ENCODE assay signal across 8 cellular contexts in the genomic region with DNA sequence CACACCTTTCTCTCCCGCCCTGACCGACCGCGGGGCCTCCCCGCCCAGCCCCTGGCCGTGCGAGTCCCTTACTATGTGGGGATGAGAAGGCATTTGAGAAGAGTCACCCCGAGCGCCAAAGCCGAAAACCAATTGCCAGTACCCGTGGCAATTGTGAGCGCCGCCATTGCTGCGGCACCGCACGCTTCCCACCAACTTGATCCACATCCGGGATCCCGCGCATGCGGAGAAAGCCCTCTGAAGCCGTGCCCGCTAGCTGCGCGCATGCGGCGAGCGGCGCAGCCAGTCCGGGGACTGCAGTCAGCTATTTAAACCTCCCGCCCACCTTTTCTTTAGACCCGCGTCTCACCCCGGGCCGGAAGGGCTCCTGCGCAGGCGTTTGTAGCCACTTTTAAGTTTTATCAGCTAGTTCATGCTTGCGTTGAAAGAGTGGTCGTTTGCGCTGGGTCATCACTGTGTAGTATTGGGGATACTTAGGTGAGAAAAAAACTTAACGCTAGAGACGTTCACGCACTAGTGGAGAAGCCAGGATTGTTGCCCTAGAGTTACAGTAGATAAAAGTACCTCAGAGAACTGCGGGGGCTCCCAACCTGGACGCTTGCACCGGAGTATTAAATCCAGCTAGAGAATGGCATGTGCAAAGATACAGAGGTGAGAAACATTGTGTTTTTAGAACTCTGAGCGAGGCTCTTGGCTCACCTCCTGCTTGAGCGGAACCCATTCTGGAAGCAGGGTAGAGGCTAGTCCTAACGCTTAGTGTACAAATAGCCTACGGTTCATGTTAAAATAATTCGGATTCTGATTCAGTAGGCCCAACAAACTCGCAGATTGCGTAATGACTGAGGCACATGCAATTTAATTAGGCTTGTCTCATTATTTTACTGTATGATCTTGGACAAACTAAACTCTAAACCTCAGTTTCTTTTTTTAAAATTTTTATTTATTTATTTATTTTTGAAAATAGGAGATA.
DNase-seq lines count a peak whose midpoint lies in the region; ATAC-seq and TF ChIP-seq lines count a peak whose summit lies in the region.

A gene (minus strand): TSS at position 205 of the 970 bp plus-strand sequence. CDS start 38 bp downstream, at position 167.

- in situ Hi-C loops in GM18951 (cut with MboI; ENCODE audit: low sequenced_read_pairs, unreplicated experiment), result no loop called here

- peak; percentile 100 for DNase-seq in AG08395 (ENCODE audit: low spot score)
- peak; percentile 97 for DNase-seq in NCI-H345 (lab: John Stamatoyannopoulos, UW)
- peak; percentile 84 to 93 (median 91) for DNase-seq in activated CD4-positive, CD25-positive, alpha-beta regulatory T cell (lab: John Stamatoyannopoulos, UW)
- peak; percentile 95 for DNase-seq in central memory CD4-positive, alpha-beta T cell
- DNase-seq in inferior parietal cortex (ENCODE audit: extremely low spot score), result peak; percentile 98
- DNase-seq in stimulated activated CD4-positive, alpha-beta T cell treated with anti-CD3 and anti-CD28 coated beads, Interleukin-12 subunit alpha, Interleukin-12 subunit beta, amount 100 ng/mL, for 4 hours, result peak; percentile 97

- peak; percentile 89 for ATAC-seq in HG03196 (IDR thresholded peaks at IDR 0.05; ENCODE audit: unreplicated experiment)

- peak; percentile 91 for TF ChIP-seq POLR2A in GM18951 (IDR thresholded peaks at IDR 0.05; ENCODE audit: extremely low read depth, insufficient read depth, insufficient read length)

Comparison
In these comparisons a context has a peak if more than half of its experiments do, and no peak if none do; other contexts are left out.
1. Peak in every context shown above with its lines: DNase-seq and ATAC-seq.